In the genomic region with DNA sequence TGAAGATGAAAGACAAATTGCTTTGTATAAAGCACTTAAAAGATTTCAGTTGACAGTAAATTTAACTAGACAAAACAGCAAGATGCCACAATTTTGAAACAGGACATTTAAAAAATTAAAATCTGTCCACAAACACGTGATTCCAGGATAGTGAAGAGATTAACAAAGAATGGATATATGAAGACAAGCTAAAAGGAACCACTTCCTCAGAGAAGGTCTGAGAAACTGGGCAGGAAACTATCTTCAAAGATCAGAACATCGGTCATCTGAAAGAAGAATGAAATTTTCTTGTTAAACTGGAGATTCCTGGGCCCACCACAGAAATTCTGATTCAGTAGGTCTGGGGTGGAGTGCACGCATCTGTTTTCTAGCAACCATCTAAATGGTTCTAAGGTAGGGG, we compare ENCODE assay signal across 8 cellular contexts. TPM values are rescaled to one million over a fixed set of nuclear protein-coding genes. Genes with fewer than 3 reads are reported as not detected.
DNase-seq lines count a peak whose midpoint lies in the region; TF ChIP-seq lines count a peak whose summit lies in the region.

No MANE protein-coding gene starts in this region.

- DNase-seq in EL (peak; percentile 20), NAMALWA (ENCODE audit: low spot score) (peak; percentile 15), choroid plexus epithelial cell (ENCODE audit: low read depth) (peak; percentile 21), osteoblast (ENCODE audit: insufficient read length, low spot score, missing footprints) (peak; percentile 72), NCI-H2227 treated with DMSO at 0.1 percent for 48 hours (lab: John Stamatoyannopoulos, UW) (no peak), DMS153 (lab: John Stamatoyannopoulos, UW) (no peak), ureter (ENCODE audit: low spot score) (no peak), NCI-H774 (lab: John Stamatoyannopoulos, UW) (no peak)

- peak overlapping the region; percentile 85 for H3K27ac ChIP-seq in osteoblast (ENCODE audit: low read depth, low read length)

- H3K79me2 ChIP-seq in osteoblast (ENCODE audit: insufficient read depth, low read length): peaks cover 66% of the 10 kb centered on the region

- peak overlapping the region; percentile 95 for H3K4me2 ChIP-seq in osteoblast (ENCODE audit: insufficient read depth, low read length)

- peaks cover 23% of the 10 kb centered on the region for H3K36me3 ChIP-seq in osteoblast (ENCODE audit: insufficient read depth, low read length)

- peaks cover 14% of the 10 kb centered on the region for H3K4me1 ChIP-seq in osteoblast (ENCODE audit: insufficient read depth, low read length)

- H3K4me3 ChIP-seq in choroid plexus epithelial cell (ENCODE audit: low read depth, low read length): peak overlapping the region; percentile 82
- H3K4me3 ChIP-seq in osteoblast (ENCODE audit: insufficient read depth, low read length): peak overlapping the region; percentile 87

- H4K20me1 ChIP-seq in osteoblast (ENCODE audit: insufficient read depth, low read length): peaks cover 10% of the 10 kb centered on the region

- H2AFZ ChIP-seq in osteoblast (ENCODE audit: low read length): peak overlapping the region; percentile 33

- TF ChIP-seq CTCF in choroid plexus epithelial cell (conservative IDR thresholded peaks at IDR 0.05; ENCODE audit: low read depth, low read length) (no peak), osteoblast (IDR thresholded peaks at IDR 0.05; ENCODE audit: extremely low read depth, low read depth, low read length) (no peak)

- H3K9me3 ChIP-seq in osteoblast (ENCODE audit: low read depth, low read length): no peaks in the 10 kb centered on the region

- H3K27me3 ChIP-seq in osteoblast (ENCODE audit: insufficient read depth, low read length): no peaks in the 10 kb centered on the region

RNA-seq across cellular contexts. Expression of a gene that starts 1.4 kb away (rescaled TPM):
- total RNA-seq in osteoblast (19.9 and 25.9 TPM in 2 replicates), ureter (17.3 TPM)

RNA-seq across cellular contexts. Expression of a gene that starts 1.5 kb away (rescaled TPM):
- total RNA-seq in osteoblast (51.0 and 58.3 TPM in 2 replicates), ureter (49.4 TPM)

Comparison
In these comparisons a context has a peak if more than half of its experiments do, and no peak if none do; other contexts are left out.
1. DNase-seq: peak in EL (single experiment), NAMALWA (single experiment), choroid plexus epithelial cell (single experiment) and osteoblast (single experiment); none in NCI-H2227 treated with DMSO at 0.1 percent for 48 hours (single experiment), DMS153 (single experiment), ureter (single experiment) and NCI-H774 (single experiment).